ENCODE assay signal across 24 cellular contexts in genomic region chr9:13165956-13166355, GRCh38.
"Had no signal": no experiment of that assay in that cellular context is flagged by ENCODE, and none has a peak within 500 bp of the region (broad histone marks: within the 10 kb centered on the region; RNA-seq: fewer than 3 reads in every experiment).

No MANE protein-coding gene starts in this region.

- H3K4me1 Mint-ChIP-seq: activated B cell treated with CpG ODN at 0.5 μM for 24 hours; activated CD4-positive, alpha-beta T cell treated with anti-CD3 and anti-CD28 coated beads for 36 hours; activated naive CD8-positive, alpha-beta T cell treated with anti-CD3 and anti-CD28 coated beads, Interleukin-2, amount 10 ng/mL, durations not matched to agents 7 days and 5 days; immature natural killer cell; naive thymus-derived CD8-positive, alpha-beta T cell had no signal

- H3K27ac Mint-ChIP-seq: activated B cell treated with CpG ODN at 0.5 μM for 24 hours; activated CD4-positive, alpha-beta T cell treated with anti-CD3 and anti-CD28 coated beads for 36 hours; activated naive CD8-positive, alpha-beta T cell treated with anti-CD3 and anti-CD28 coated beads, Interleukin-2, amount 10 ng/mL, durations not matched to agents 7 days and 5 days; activated T-cell treated with anti-CD3 and anti-CD28 coated beads, Interleukin-2, amount 50 U/mL, for 24 hours; activated T-helper 2 cell treated with anti-CD3 and anti-CD28 coated beads, Interferon-gamma antibody, Interleukin-2, Interleukin-4, amounts not matched to agents 10 μg/mL and 5 μg/mL and 100 μg/mL, durations not matched to agents 14 hours and 24 hours and 36 hours; dendritic cell treated with granulocyte-macrophage colony-stimulating factor and Interleukin-4, amounts not matched to agents 40 ng/mL and 50 ng/mL, for 4 days; immature natural killer cell; naive thymus-derived CD8-positive, alpha-beta T cell had no signal

- ATAC-seq: activated CD4-positive, alpha-beta T cell treated with anti-CD3 and anti-CD28 coated beads for 36 hours; left lung; naive thymus-derived CD8-positive, alpha-beta T cell; psoas muscle; right cardiac atrium had no signal

- DNase-seq: activated B cell treated with CpG ODN at 0.5 μM for 24 hours; activated CD4-positive, alpha-beta T cell treated with anti-CD3 and anti-CD28 coated beads for 36 hours; activated CD4-positive, alpha-beta T cell treated with anti-CD3 and anti-CD28 coated beads, Interleukin-2, amount 50 U/mL, for 4 hours; activated CD8-positive, alpha-beta memory T cell treated with anti-CD3 and anti-CD28 coated beads for 24 hours; activated CD8-positive, alpha-beta memory T cell treated with anti-CD3 and anti-CD28 coated beads, Interleukin-2, amount 50 U/mL, for 4 hours; activated naive CD4-positive, alpha-beta T cell treated with Interleukin-2 at 50 U/mL for 16 hours; activated naive CD8-positive, alpha-beta T cell treated with anti-CD3 and anti-CD28 coated beads, Interleukin-2, amount 10 ng/mL, durations not matched to agents 7 days and 5 days; activated T-cell treated with anti-CD3 and anti-CD28 coated beads, Interleukin-2, amount 50 U/mL, for 24 hours; effector CD8-positive, alpha-beta T cell; erythroblast; foreskin fibroblast; immature natural killer cell; kidney glomerular epithelial cell; left lung; naive thymus-derived CD8-positive, alpha-beta T cell; ovary; psoas muscle; right cardiac atrium; stimulated activated CD4-positive, alpha-beta T cell treated with anti-CD3 and anti-CD28 coated beads, Interleukin-4, amount 100 ng/mL, for 24 hours; stimulated activated naive CD4-positive, alpha-beta T cell treated with Interleukin-2 at 50 U/mL for 16 hours; T-helper 9 cell; upper lobe of left lung had no signal

- H3K9me3 Mint-ChIP-seq: activated B cell treated with CpG ODN at 0.5 μM for 24 hours; activated naive CD8-positive, alpha-beta T cell treated with anti-CD3 and anti-CD28 coated beads, Interleukin-2, amount 10 ng/mL, durations not matched to agents 7 days and 5 days; dendritic cell treated with granulocyte-macrophage colony-stimulating factor and Interleukin-4, amounts not matched to agents 40 ng/mL and 50 ng/mL, for 4 days had no signal

- H3K27me3 Mint-ChIP-seq: activated B cell treated with CpG ODN at 0.5 μM for 24 hours; activated CD4-positive, alpha-beta T cell treated with anti-CD3 and anti-CD28 coated beads for 36 hours; activated naive CD8-positive, alpha-beta T cell treated with anti-CD3 and anti-CD28 coated beads, Interleukin-2, amount 10 ng/mL, durations not matched to agents 7 days and 5 days; activated T-cell treated with anti-CD3 and anti-CD28 coated beads, Interleukin-2, amount 50 U/mL, for 24 hours; dendritic cell treated with granulocyte-macrophage colony-stimulating factor and Interleukin-4, amounts not matched to agents 40 ng/mL and 50 ng/mL, for 4 days; naive thymus-derived CD8-positive, alpha-beta T cell had no signal

- H3K4me3 Mint-ChIP-seq: activated B cell treated with CpG ODN at 0.5 μM for 24 hours; activated CD4-positive, alpha-beta T cell treated with anti-CD3 and anti-CD28 coated beads for 36 hours; activated naive CD8-positive, alpha-beta T cell treated with anti-CD3 and anti-CD28 coated beads, Interleukin-2, amount 10 ng/mL, durations not matched to agents 7 days and 5 days; activated T-cell treated with anti-CD3 and anti-CD28 coated beads, Interleukin-2, amount 50 U/mL, for 24 hours; dendritic cell treated with granulocyte-macrophage colony-stimulating factor and Interleukin-4, amounts not matched to agents 40 ng/mL and 50 ng/mL, for 4 days; immature natural killer cell; naive thymus-derived CD8-positive, alpha-beta T cell had no signal

- H3K36me3 Mint-ChIP-seq: activated naive CD8-positive, alpha-beta T cell treated with anti-CD3 and anti-CD28 coated beads, Interleukin-2, amount 10 ng/mL, durations not matched to agents 7 days and 5 days; immature natural killer cell; naive thymus-derived CD8-positive, alpha-beta T cell had no signal
